Comparison of ENCODE assay signal across 12 cellular contexts in genomic region chr9:131954299-131954698, GRCh38.
DNase-seq lines count a peak whose midpoint lies in the region; ATAC-seq and TF ChIP-seq lines count a peak whose summit lies in the region.
"Had no signal": no experiment of that assay in that cellular context is flagged by ENCODE, and none has a peak within 500 bp of the region (broad histone marks: within the 10 kb centered on the region; RNA-seq: fewer than 3 reads in every experiment).

No MANE protein-coding gene starts in this region.

- DNase-seq in AG09309 (ENCODE audit: low read depth) (no peak), GM12864 (ENCODE audit: low read depth) (no peak), NCI-H748 treated with DMSO at 0.1 percent for 48 hours (lab: John Stamatoyannopoulos, UW) (peak; percentile 7), fibroblast of mammary gland (ENCODE audit: low read depth) (no peak), middle frontal gyrus (ENCODE audit: extremely low spot score, low spot score) (no peak), CD1c-positive myeloid dendritic cell (ENCODE audit: extremely low spot score) (no peak), T1000 (lab: John Stamatoyannopoulos, UW) (no peak)
- DNase-seq: activated CD4-positive, CD25-positive, alpha-beta regulatory T cell; activated naive CD4-positive, alpha-beta T cell treated with anti-CD3 and anti-CD28 coated beads, Interleukin-2, amount 10 ng/mL, durations not matched to agents 7 days and 5 days; DMS79 had no signal

- TF ChIP-seq CTCF in AG09309 (IDR thresholded peaks at IDR 0.05; ENCODE audit: control insufficient read depth, insufficient read depth, low read depth, low read length, missing control alignments) (peak; percentile 21), GM12864 (IDR thresholded peaks at IDR 0.05; ENCODE audit: low read depth, low read length, missing control alignments) (peak; percentile 47), fibroblast of mammary gland (conservative IDR thresholded peaks at IDR 0.05; ENCODE audit: control insufficient read depth, insufficient read depth, low read depth, low read length) (peak; percentile 28)

- H3K4me3 ChIP-seq in AG09309 (ENCODE audit: control insufficient read depth, low read depth, low read length) (no peak overlapping the region), GM12864 (ENCODE audit: low read depth, low read length) (no peak overlapping the region), fibroblast of mammary gland (ENCODE audit: control insufficient read depth, low read depth, low read length) (no peak overlapping the region)
- H3K4me3 ChIP-seq: prostate gland had no signal

- ATAC-seq in GM21786 (IDR thresholded peaks at IDR 0.05; ENCODE audit: unreplicated experiment), result no peak
